In genomic region chr5:77776606-77777206, GRCh38 we compare ENCODE assay signal across 8 cellular contexts. TPM values are rescaled to one million over a fixed set of nuclear protein-coding genes. Genes with fewer than 3 reads are reported as not detected.
A peak's percentile ranks its signal among the peaks of the same experiment; 100 is the strongest.
DNase-seq lines count a peak whose midpoint lies in the region; ATAC-seq and TF ChIP-seq lines count a peak whose summit lies in the region.

No MANE protein-coding gene starts in this region.

- WGBS in mammary epithelial cell (ENCODE audit: low coverage, missing lambda C conversion rate): 37% methylated on average over 11 of the region's 11 CpGs

- H3K4me2 ChIP-seq in mammary epithelial cell (ENCODE audit: insufficient read depth, low read depth, low read length): peak overlapping the region; percentile 86

- peak overlapping the region; percentile 23 for H3K9ac ChIP-seq in mammary epithelial cell (ENCODE audit: insufficient read depth, low read length)

- dilution Hi-C loops in mammary epithelial cell (cut with HindIII; ENCODE audit: low sequenced_read_pairs): no loop called here

- peak overlapping the region; percentile 90 to 98 for H3K27ac Mint-ChIP-seq in natural killer cell

- H3K4me3 ChIP-seq in mammary epithelial cell (replicated peaks in 1 of 3; ENCODE audit: insufficient read depth in 1 of 3, low read depth in 2 of 3, low read length in 3 of 3): peak overlapping the region; percentile 77 to 88 (median 79)

- H3K36me3 Mint-ChIP-seq in natural killer cell: no peaks in the 10 kb centered on the region

- intact Hi-C loops in mammary epithelial cell (cut with micrococcal nuclease): loop anchor here (10.0 kb wide), 1 partner anchor 228 kb away; no protein-coding TSS in a partner anchor
- intact Hi-C loops in natural killer cell (cut with micrococcal nuclease): loop anchor here (10.0 kb wide), 1 partner anchor 282 kb away; the partner anchor contains the start of gene WDR41

- no peaks in the 10 kb centered on the region for H4K20me1 ChIP-seq in mammary epithelial cell (ENCODE audit: insufficient read depth, low read length)

- H3K4me3 Mint-ChIP-seq in natural killer cell: peak overlapping the region; percentile 97

- TF ChIP-seq POLR2A in GM18505 (IDR thresholded peaks at IDR 0.05; ENCODE audit: borderline replicate concordance, extremely low read depth, insufficient read depth, insufficient read length): no peak

- no peaks in the 10 kb centered on the region for H3K27me3 ChIP-seq in mammary epithelial cell (ENCODE audit: insufficient read depth, low read length)

- in situ Hi-C loops in mammary epithelial cell (cut with MboI; ENCODE audit: low sequenced_read_pairs in 2 of 2): no loop called here

- peaks cover 32 to 38% of the 10 kb centered on the region in 2 donors for H3K4me1 Mint-ChIP-seq in natural killer cell

- no peak for TF ChIP-seq CTCF in C4-2B (conservative IDR thresholded peaks at IDR 0.05)
- TF ChIP-seq CTCF in mammary epithelial cell (conservative IDR thresholded peaks at IDR 0.05 in 1 of 2, IDR thresholded peaks at IDR 0.05 in 1 of 2; ENCODE audit: extremely low read depth in 1 of 2, insufficient read depth in 1 of 2, low read depth in 1 of 2, low read length in 2 of 2): no peak
- no peak for TF ChIP-seq CTCF in natural killer cell (IDR thresholded peaks at IDR 0.05)

- H3K9me3 ChIP-seq in mammary epithelial cell (replicated peaks; ENCODE audit: insufficient read depth, low read length): no peaks in the 10 kb centered on the region

- no peaks in the 10 kb centered on the region for H3K9me3 Mint-ChIP-seq in natural killer cell

- BruUV-seq in mammary epithelial cell (replicated peaks; lab: Mats Ljungman, UMichigan): no TSS peak

- H3K79me2 ChIP-seq in mammary epithelial cell (ENCODE audit: insufficient read depth, low read length): peaks cover 44% of the 10 kb centered on the region

- H3K27ac ChIP-seq in C4-2B (peak overlapping the region; percentile 92), mammary epithelial cell (ENCODE audit: insufficient read depth, low read depth, low read length) (peak overlapping the region; percentile 89)

- ATAC-seq in HG03103 (IDR thresholded peaks at IDR 0.05; ENCODE audit: low read depth, unreplicated experiment) (peak; percentile 3), natural killer cell (no peak), HG03280 (IDR thresholded peaks at IDR 0.05; ENCODE audit: unreplicated experiment) (no peak), GM18505 (IDR thresholded peaks at IDR 0.05; ENCODE audit: unreplicated experiment) (no peak)

- peak overlapping the region; percentile 99 for H2AFZ ChIP-seq in mammary epithelial cell (ENCODE audit: low read depth, low read length)

- H3K36me3 ChIP-seq in mammary epithelial cell (ENCODE audit: insufficient read depth, low read length): peaks cover 3% of the 10 kb centered on the region

- no peaks in the 10 kb centered on the region for H3K27me3 Mint-ChIP-seq in natural killer cell (ENCODE audit: low read depth in 2 of 2)

- DNase-seq in mammary epithelial cell (no peak), natural killer cell (no peak), foreskin melanocyte (no peak), OCI-M2 (lab: John Stamatoyannopoulos, UW; ENCODE audit: unreplicated experiment) (no peak)

- CTCF ChIA-PET in mammary epithelial cell (lab: Charles Lee; ENCODE audit: low non-redundant PET): no interaction called here

- H3K4me1 ChIP-seq in mammary epithelial cell (ENCODE audit: insufficient read depth, low read length): peaks cover 16% of the 10 kb centered on the region

RNA-seq across cellular contexts. Expression of gene TBCA, which starts 0.6 kb away (rescaled TPM):
- total RNA-seq in mammary epithelial cell: 100 to 1,000 TPM in 1 of 2 donors, 10 to 100 TPM in 1; 69.7 to 210 TPM
- polyA plus RNA-seq in mammary epithelial cell: 138 TPM
- 10.8 TPM for polyA minus RNA-seq in mammary epithelial cell
- total RNA-seq in natural killer cell: 10 to 100 TPM; 65.0 to 72.3 (median 70.7) TPM
